21 cellular contexts compared by ENCODE assay signal in the genomic region with DNA sequence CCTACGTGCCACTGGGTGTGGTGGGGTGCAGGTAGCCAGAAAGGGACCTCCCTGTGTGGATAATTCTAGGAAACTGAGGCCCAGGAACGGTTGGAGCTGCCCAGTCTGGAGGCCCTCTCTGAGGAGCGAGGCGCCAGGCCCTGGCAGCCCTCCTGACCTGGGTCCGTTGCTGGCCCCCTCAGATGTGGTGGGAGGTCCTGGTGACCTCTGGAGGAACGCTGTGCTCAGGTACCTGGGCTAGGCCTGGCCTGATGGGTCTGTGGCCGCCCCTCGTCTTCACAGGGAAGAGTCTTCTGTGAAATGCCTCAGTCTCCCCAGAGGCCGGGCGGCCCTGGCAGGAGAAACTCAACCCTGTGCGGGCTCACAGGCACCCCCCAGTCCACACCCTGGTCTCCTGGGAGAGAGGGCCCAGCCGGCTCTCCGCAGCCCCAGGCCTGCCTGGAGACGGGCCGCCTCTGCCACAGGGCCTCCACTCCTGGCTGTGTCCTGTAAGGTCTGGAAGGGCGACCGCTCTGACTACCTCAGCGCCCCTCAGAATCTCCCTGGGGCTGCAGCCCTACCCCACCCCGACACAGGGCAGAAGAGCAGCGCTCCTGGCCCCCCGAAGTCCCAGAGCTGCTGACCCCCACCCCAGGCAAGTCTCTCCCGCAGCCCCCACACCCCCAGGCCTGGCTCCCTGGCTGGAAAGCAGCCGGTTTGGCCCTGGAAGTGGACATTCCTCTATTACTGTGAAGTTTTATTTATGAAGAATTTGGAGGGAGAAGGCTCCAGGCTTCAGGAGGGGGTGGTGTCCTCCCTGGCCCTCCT. TPM values are rescaled to one million over a fixed set of nuclear protein-coding genes. Genes with fewer than 3 reads are reported as not detected.
A peak's percentile ranks its signal among the peaks of the same experiment; 100 is the strongest.
DNase-seq lines count a peak whose midpoint lies in the region; ATAC-seq and TF ChIP-seq lines count a peak whose summit lies in the region.
"Had no signal": no experiment of that assay in that cellular context is flagged by ENCODE, and none has a peak within 500 bp of the region (broad histone marks: within the 10 kb centered on the region; RNA-seq: fewer than 3 reads in every experiment).

No MANE protein-coding gene starts in this region.

- no peak overlapping the region for H3K4me3 ChIP-seq in cardiac muscle cell
- no peak overlapping the region for H3K4me3 ChIP-seq in aorta (ENCODE audit: low read length in 2 of 2)
- H3K4me3 ChIP-seq: gastrocnemius medialis, GM12878 had no signal

- H3K36me3 ChIP-seq in cardiac muscle cell = no peaks in the 10 kb centered on the region
- no peaks in the 10 kb centered on the region for H3K36me3 ChIP-seq in aorta (ENCODE audit: control insufficient read depth in 1 of 2, insufficient read depth in 2 of 2, low read length in 1 of 2)
- H3K36me3 ChIP-seq: gastrocnemius medialis had no signal

- ATAC-seq in aorta (ENCODE audit: low FRiP score) (peak; percentile 27), GM18505 (IDR thresholded peaks at IDR 0.05; ENCODE audit: unreplicated experiment) (no peak)
- ATAC-seq: activated naive CD4-positive, alpha-beta T cell treated with anti-CD3 and anti-CD28 coated beads, Interleukin-2, amount 50 U/mL, for 72 hours had no signal

- H3K27ac ChIP-seq in cardiac muscle cell (peak overlapping the region; percentile 25), aorta (ENCODE audit: low read depth in 1 of 2, low read length in 2 of 2) (peak overlapping the region; percentile 50 to 62)
- H3K27ac ChIP-seq: gastrocnemius medialis had no signal

- no peaks in the 10 kb centered on the region for H3K9me3 ChIP-seq in cardiac muscle cell (ENCODE audit: low read depth)
- no peaks in the 10 kb centered on the region for H3K9me3 ChIP-seq in aorta (ENCODE audit: control insufficient read depth, low read length)
- H3K9me3 ChIP-seq: gastrocnemius medialis had no signal

- H3K9me3 Mint-ChIP-seq in nephron = no peaks in the 10 kb centered on the region
- H3K9me3 Mint-ChIP-seq: activated CD4-positive, alpha-beta memory T cell treated with anti-CD3 and anti-CD28 coated beads for 36 hours; activated naive CD4-positive, alpha-beta T cell treated with anti-CD3 and anti-CD28 coated beads, Interleukin-2, amount 50 U/mL, for 72 hours; T-helper 1 cell treated with Interleukin-12 subunit alpha and Interleukin-12 subunit beta and Interleukin-4 antibody, amounts not matched to agents 30 μg/mL and 1 μg/mL, for 36 hours had no signal

- no peak for TF ChIP-seq POLR2A in GM18505 (IDR thresholded peaks at IDR 0.05; ENCODE audit: borderline replicate concordance, extremely low read depth, insufficient read depth, insufficient read length)

- no peaks in the 10 kb centered on the region for H3K36me3 Mint-ChIP-seq in nephron (ENCODE audit: low read depth)
- H3K36me3 Mint-ChIP-seq: activated CD4-positive, alpha-beta memory T cell treated with anti-CD3 and anti-CD28 coated beads for 36 hours; activated naive CD4-positive, alpha-beta T cell treated with anti-CD3 and anti-CD28 coated beads, Interleukin-2, amount 50 U/mL, for 72 hours; brain; CD14-positive monocyte had no signal

- H3K4me3 Mint-ChIP-seq in nephron = peak overlapping the region in 1 of 3 experiments; percentile 38
- H3K4me3 Mint-ChIP-seq: activated CD4-positive, alpha-beta memory T cell treated with anti-CD3 and anti-CD28 coated beads for 36 hours; brain; CD14-positive monocyte; T-helper 1 cell treated with Interleukin-12 subunit alpha and Interleukin-12 subunit beta and Interleukin-4 antibody, amounts not matched to agents 30 μg/mL and 1 μg/mL, for 36 hours had no signal

- H3K4me1 Mint-ChIP-seq in nephron = peaks cover 46% of the 10 kb centered on the region

- intact Hi-C loops in cardiac septum (cut with DNase I) = no loop called here
- intact Hi-C loops in aorta (cut with DNase I) = no loop called here

- H3K4me1 ChIP-seq in cardiac muscle cell (ENCODE audit: low read depth) = peaks cover 32% of the 10 kb centered on the region
- H3K4me1 ChIP-seq in aorta (ENCODE audit: control insufficient read depth in 1 of 2, insufficient read depth in 2 of 2, low read length in 2 of 2) = no peaks in the 10 kb centered on the region

- TF ChIP-seq CTCF in cardiac muscle cell (IDR thresholded peaks at IDR 0.05; ENCODE audit: low read depth, low read length) (no peak), nephron (IDR thresholded peaks at IDR 0.05; ENCODE audit: unreplicated experiment in 3 of 3) (no peak)

- DNase-seq in cardiac muscle cell (ENCODE audit: low read depth in 1 of 2, low spot score in 1 of 2) (no peak), cardiac septum (ENCODE audit: low spot score) (no peak), ecto neural progenitor cell (ENCODE audit: low spot score) (peak; percentile 42), aorta (no peak), NCI-H2029 (lab: John Stamatoyannopoulos, UW) (no peak), NCI-H1105 treated with DMSO at 0.1 percent for 48 hours (lab: John Stamatoyannopoulos, UW) (no peak)
- DNase-seq: activated CD4-positive, alpha-beta memory T cell treated with anti-CD3 and anti-CD28 coated beads for 36 hours; dermis blood vessel endothelial cell; GF-D8; MM.1S; NCI-H187 treated with DMSO at 0.1 percent for 48 hours; NCI-H446; stimulated activated CD4-positive, alpha-beta T cell treated with anti-CD3 and anti-CD28 coated beads, Interleukin-12 subunit alpha, Interleukin-12 subunit beta, amount 100 ng/mL, for 4 hours had no signal

- H3K27me3 Mint-ChIP-seq in nephron (ENCODE audit: low read depth) = peaks cover 40% of the 10 kb centered on the region

- peaks cover 14% of the 10 kb centered on the region for H3K27me3 ChIP-seq in cardiac muscle cell
- H3K27me3 ChIP-seq in aorta (ENCODE audit: control insufficient read depth in 1 of 2, insufficient read depth in 2 of 2, low read length in 1 of 2) = no peaks in the 10 kb centered on the region

- 41 to 42% methylated on average over 23 of the region's 23 CpGs for WGBS in aorta, 2 donors

- peak overlapping the region; percentile 28 to 77 (median 28) for H3K27ac Mint-ChIP-seq in nephron
- H3K27ac Mint-ChIP-seq: activated CD4-positive, alpha-beta memory T cell treated with anti-CD3 and anti-CD28 coated beads for 36 hours; activated naive CD4-positive, alpha-beta T cell treated with anti-CD3 and anti-CD28 coated beads, Interleukin-2, amount 50 U/mL, for 72 hours; CD14-positive monocyte; T-helper 1 cell treated with Interleukin-12 subunit alpha and Interleukin-12 subunit beta and Interleukin-4 antibody, amounts not matched to agents 30 μg/mL and 1 μg/mL, for 36 hours had no signal

RNA-seq across cellular contexts. Expression of a gene that starts 3.7 kb away (rescaled TPM):
- 7.7 and 15.8 TPM in 2 replicates for total RNA-seq in cardiac muscle cell
- polyA plus RNA-seq in cardiac muscle cell = 2.9 and 6.9 TPM in 2 replicates
- 5.4 TPM for total RNA-seq in cardiac septum
- total RNA-seq in aorta = 1 to 10 TPM; 4.0 to 6.7 TPM
- 1 to 10 TPM in 1 of 2 donors, under 1 TPM in 1; 0.56 to 3.5 TPM for polyA plus RNA-seq in aorta
- total RNA-seq: activated CD4-positive, alpha-beta memory T cell treated with anti-CD3 and anti-CD28 coated beads for 36 hours had no signal
- polyA plus RNA-seq: CD14-positive monocyte had no signal
